1 cellular context compared by ENCODE assay signal in genomic region chr7:139359366-139360209, GRCh38.
TF ChIP-seq lines count a peak whose summit lies in the region.

A gene with protein sequence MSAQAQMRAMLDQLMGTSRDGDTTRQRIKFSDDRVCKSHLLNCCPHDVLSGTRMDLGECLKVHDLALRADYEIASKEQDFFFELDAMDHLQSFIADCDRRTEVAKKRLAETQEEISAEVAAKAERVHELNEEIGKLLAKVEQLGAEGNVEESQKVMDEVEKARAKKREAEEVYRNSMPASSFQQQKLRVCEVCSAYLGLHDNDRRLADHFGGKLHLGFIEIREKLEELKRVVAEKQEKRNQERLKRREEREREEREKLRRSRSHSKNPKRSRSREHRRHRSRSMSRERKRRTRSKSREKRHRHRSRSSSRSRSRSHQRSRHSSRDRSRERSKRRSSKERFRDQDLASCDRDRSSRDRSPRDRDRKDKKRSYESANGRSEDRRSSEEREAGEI (plus strand): TSS chr7:139359894. CDS start chr7:139360262, 368 bp downstream.

TF ChIP-seq in HepG2, 621 proteins besides CTCF, POLR2A, EP300 and RAD21 (continued from another document and continues in another):
- TF ChIP-seq HOXA3 (CRISPR knock-in tag; IDR thresholded peaks at IDR 0.05) (peak; percentile 90), GPN1 (CRISPR knock-in tag; IDR thresholded peaks at IDR 0.05; ENCODE audit: borderline replicate concordance) (no peak), ZNF446 (CRISPR knock-in tag; IDR thresholded peaks at IDR 0.05) (peak; percentile 50; the same call in 1 of the 2 replicates), GATAD1 (CRISPR knock-in tag; IDR thresholded peaks at IDR 0.05) (peak; percentile 80), ZNF562 (CRISPR knock-in tag; IDR thresholded peaks at IDR 0.05; ENCODE audit: borderline replicate concordance) (no peak; the same call in 1 of the 2 replicates), TEF (CRISPR knock-in tag; IDR thresholded peaks at IDR 0.05) (0 out of 2 replicates have a peak, but pooled peaks have one; percentile 21), HOXA5 (CRISPR knock-in tag; IDR thresholded peaks at IDR 0.05) (peak; percentile 96), KAT2B (IDR thresholded peaks at IDR 0.05; ENCODE audit: borderline replicate concordance, low read depth, low read length) (no peak), BRCA1 (CRISPR knock-in tag; IDR thresholded peaks at IDR 0.05) (peak; percentile 69), TEAD3 (CRISPR knock-in tag; optimal IDR thresholded peaks at IDR 0.05; ENCODE audit: borderline replicate concordance) (peak; percentile 74), TARDBP (CRISPR knock-in tag; IDR thresholded peaks at IDR 0.05) (peak; percentile 53; the same call in 1 of the 2 replicates), ZNF143 (CRISPR knock-in tag; IDR thresholded peaks at IDR 0.05) (peak; percentile 50; the same call in 1 of the 2 replicates), ZNF160 (CRISPR knock-in tag; IDR thresholded peaks at IDR 0.05) (no peak; the same call in 1 of the 2 replicates), AKAP8 (CRISPR knock-in tag; IDR thresholded peaks at IDR 0.05) (0 out of 2 replicates have a peak, but pooled peaks have one; percentile 38), DMAP1 (CRISPR knock-in tag; IDR thresholded peaks at IDR 0.05) (peak; percentile 86), SMAD3 (CRISPR knock-in tag; IDR thresholded peaks at IDR 0.05) (peak; percentile 65; the same call in 1 of the 2 replicates), ZSCAN22 (CRISPR knock-in tag; IDR thresholded peaks at IDR 0.05) (no peak; the same call in 1 of the 2 replicates), NCOA2 (CRISPR knock-in tag; IDR thresholded peaks at IDR 0.05) (peak; percentile 46; the same call in 1 of the 2 replicates), REXO4 (CRISPR knock-in tag; IDR thresholded peaks at IDR 0.05; ENCODE audit: borderline replicate concordance) (peak; percentile 48; the same call in 1 of the 2 replicates), SALL2 (CRISPR knock-in tag; IDR thresholded peaks at IDR 0.05) (peak; percentile 96), STAT5B (CRISPR knock-in tag; IDR thresholded peaks at IDR 0.05) (0 out of 2 replicates have a peak, but pooled peaks have one; percentile 22), NFKBIZ (CRISPR knock-in tag; IDR thresholded peaks at IDR 0.05) (peak; percentile 71; the same call in 1 of the 2 replicates), ZBTB3 (CRISPR knock-in tag; IDR thresholded peaks at IDR 0.05; ENCODE audit: borderline replicate concordance, low read depth) (no peak), CENPT (CRISPR knock-in tag; IDR thresholded peaks at IDR 0.05; ENCODE audit: low read depth) (0 out of 2 replicates have a peak, but pooled peaks have one; percentile 55), MED1 (CRISPR knock-in tag; IDR thresholded peaks at IDR 0.05) (peak; percentile 71), FOXO1 (CRISPR knock-in tag; IDR thresholded peaks at IDR 0.05) (peak; percentile 33; the same call in 1 of the 2 replicates), TFE3 (CRISPR knock-in tag; IDR thresholded peaks at IDR 0.05) (peak; percentile 72; the same call in 1 of the 2 replicates), ZNF619 (CRISPR knock-in tag; IDR thresholded peaks at IDR 0.05) (peak; percentile 38; the same call in 1 of the 2 replicates), HDAC1 (CRISPR knock-in tag; IDR thresholded peaks at IDR 0.05) (peak; percentile 81), SP2 (CRISPR knock-in tag; IDR thresholded peaks at IDR 0.05) (peak; percentile 80), ZNF382 (CRISPR knock-in tag; IDR thresholded peaks at IDR 0.05; ENCODE audit: borderline replicate concordance) (no peak), FOXA1 (IDR thresholded peaks at IDR 0.05) (no peak), FOXA1 (CRISPR knock-in tag; IDR thresholded peaks at IDR 0.05) (peak; percentile 24), GABPA (IDR thresholded peaks at IDR 0.05; ENCODE audit: low read depth, low read length) (no peak), GABPA (CRISPR knock-in tag; IDR thresholded peaks at IDR 0.05; ENCODE audit: low read depth) (peak; percentile 65), ZNF335 (CRISPR knock-in tag; IDR thresholded peaks at IDR 0.05) (peak; percentile 73; the same call in 1 of the 2 replicates), THYN1 (CRISPR knock-in tag; IDR thresholded peaks at IDR 0.05; ENCODE audit: borderline replicate concordance, low read depth) (no peak), MEIS1 (CRISPR knock-in tag; IDR thresholded peaks at IDR 0.05; ENCODE audit: borderline replicate concordance) (peak; percentile 88), SPEN (CRISPR knock-in tag; IDR thresholded peaks at IDR 0.05; ENCODE audit: low read depth) (peak; percentile 85), MXD4 (CRISPR knock-in tag; IDR thresholded peaks at IDR 0.05) (peak; percentile 86), MED13 (CRISPR knock-in tag; IDR thresholded peaks at IDR 0.05) (peak; percentile 71; the same call in 1 of the 2 replicates), SP1 (IDR thresholded peaks at IDR 0.05) (peak; percentile 32; the same call in 1 of the 2 replicates), SP1 (CRISPR knock-in tag; IDR thresholded peaks at IDR 0.05) (peak; percentile 75), ZNF616 (CRISPR knock-in tag; IDR thresholded peaks at IDR 0.05; ENCODE audit: low read depth) (no peak; the same call in 1 of the 2 replicates), ZFP62 (CRISPR knock-in tag; IDR thresholded peaks at IDR 0.05) (no peak), ZSCAN12 (CRISPR knock-in tag; IDR thresholded peaks at IDR 0.05) (peak; percentile 45; the same call in 1 of the 2 replicates), ATF1 (CRISPR knock-in tag; IDR thresholded peaks at IDR 0.05) (peak; percentile 71), POGK (CRISPR knock-in tag; conservative IDR thresholded peaks at IDR 0.05) (peak; percentile 52; the same call in 1 of the 2 replicates), PLSCR1 (CRISPR knock-in tag; IDR thresholded peaks at IDR 0.05; ENCODE audit: borderline replicate concordance) (no peak)
- TF ChIP-seq, protein P1, sequence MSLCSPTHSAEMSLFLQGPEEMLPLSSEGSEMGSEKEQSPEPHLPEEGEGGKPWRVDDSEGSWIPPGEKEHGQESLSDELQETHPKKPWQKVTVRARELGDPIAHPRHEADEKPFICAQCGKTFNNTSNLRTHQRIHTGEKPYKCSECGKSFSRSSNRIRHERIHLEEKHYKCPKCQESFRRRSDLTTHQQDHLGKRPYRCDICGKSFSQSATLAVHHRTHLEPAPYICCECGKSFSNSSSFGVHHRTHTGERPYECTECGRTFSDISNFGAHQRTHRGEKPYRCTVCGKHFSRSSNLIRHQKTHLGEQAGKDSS (CRISPR knock-in tag; IDR thresholded peaks at IDR 0.05; ENCODE audit: borderline replicate concordance, low read depth) = 0 out of 2 replicates have a peak, but pooled peaks have one; percentile 13
- TF ChIP-seq, protein P2, sequence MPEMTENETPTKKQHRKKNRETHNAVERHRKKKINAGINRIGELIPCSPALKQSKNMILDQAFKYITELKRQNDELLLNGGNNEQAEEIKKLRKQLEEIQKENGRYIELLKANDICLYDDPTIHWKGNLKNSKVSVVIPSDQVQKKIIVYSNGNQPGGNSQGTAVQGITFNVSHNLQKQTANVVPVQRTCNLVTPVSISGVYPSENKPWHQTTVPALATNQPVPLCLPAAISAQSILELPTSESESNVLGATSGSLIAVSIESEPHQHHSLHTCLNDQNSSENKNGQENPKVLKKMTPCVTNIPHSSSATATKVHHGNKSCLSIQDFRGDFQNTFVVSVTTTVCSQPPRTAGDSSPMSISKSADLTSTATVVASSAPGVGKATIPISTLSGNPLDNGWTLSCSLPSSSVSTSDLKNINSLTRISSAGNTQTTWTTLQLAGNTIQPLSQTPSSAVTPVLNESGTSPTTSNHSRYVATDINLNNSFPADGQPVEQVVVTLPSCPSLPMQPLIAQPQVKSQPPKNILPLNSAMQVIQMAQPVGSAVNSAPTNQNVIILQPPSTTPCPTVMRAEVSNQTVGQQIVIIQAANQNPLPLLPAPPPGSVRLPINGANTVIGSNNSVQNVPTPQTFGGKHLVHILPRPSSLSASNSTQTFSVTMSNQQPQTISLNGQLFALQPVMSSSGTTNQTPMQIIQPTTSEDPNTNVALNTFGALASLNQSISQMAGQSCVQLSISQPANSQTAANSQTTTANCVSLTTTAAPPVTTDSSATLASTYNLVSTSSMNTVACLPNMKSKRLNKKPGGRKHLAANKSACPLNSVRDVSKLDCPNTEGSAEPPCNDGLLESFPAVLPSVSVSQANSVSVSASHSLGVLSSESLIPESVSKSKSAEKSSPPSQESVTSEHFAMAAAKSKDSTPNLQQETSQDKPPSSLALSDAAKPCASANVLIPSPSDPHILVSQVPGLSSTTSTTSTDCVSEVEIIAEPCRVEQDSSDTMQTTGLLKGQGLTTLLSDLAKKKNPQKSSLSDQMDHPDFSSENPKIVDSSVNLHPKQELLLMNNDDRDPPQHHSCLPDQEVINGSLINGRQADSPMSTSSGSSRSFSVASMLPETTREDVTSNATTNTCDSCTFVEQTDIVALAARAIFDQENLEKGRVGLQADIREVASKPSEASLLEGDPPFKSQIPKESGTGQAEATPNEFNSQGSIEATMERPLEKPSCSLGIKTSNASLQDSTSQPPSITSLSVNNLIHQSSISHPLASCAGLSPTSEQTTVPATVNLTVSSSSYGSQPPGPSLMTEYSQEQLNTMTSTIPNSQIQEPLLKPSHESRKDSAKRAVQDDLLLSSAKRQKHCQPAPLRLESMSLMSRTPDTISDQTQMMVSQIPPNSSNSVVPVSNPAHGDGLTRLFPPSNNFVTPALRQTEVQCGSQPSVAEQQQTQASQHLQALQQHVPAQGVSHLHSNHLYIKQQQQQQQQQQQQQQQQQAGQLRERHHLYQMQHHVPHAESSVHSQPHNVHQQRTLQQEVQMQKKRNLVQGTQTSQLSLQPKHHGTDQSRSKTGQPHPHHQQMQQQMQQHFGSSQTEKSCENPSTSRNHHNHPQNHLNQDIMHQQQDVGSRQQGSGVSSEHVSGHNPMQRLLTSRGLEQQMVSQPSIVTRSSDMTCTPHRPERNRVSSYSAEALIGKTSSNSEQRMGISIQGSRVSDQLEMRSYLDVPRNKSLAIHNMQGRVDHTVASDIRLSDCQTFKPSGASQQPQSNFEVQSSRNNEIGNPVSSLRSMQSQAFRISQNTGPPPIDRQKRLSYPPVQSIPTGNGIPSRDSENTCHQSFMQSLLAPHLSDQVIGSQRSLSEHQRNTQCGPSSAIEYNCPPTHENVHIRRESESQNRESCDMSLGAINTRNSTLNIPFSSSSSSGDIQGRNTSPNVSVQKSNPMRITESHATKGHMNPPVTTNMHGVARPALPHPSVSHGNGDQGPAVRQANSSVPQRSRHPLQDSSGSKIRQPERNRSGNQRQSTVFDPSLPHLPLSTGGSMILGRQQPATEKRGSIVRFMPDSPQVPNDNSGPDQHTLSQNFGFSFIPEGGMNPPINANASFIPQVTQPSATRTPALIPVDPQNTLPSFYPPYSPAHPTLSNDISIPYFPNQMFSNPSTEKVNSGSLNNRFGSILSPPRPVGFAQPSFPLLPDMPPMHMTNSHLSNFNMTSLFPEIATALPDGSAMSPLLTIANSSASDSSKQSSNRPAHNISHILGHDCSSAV (CRISPR knock-in tag; IDR thresholded peaks at IDR 0.05; ENCODE audit: borderline replicate concordance) = peak; percentile 89; the same call in 1 of the 2 replicates
- TF ChIP-seq, protein P3, sequence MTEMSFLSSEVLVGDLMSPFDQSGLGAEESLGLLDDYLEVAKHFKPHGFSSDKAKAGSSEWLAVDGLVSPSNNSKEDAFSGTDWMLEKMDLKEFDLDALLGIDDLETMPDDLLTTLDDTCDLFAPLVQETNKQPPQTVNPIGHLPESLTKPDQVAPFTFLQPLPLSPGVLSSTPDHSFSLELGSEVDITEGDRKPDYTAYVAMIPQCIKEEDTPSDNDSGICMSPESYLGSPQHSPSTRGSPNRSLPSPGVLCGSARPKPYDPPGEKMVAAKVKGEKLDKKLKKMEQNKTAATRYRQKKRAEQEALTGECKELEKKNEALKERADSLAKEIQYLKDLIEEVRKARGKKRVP (CRISPR knock-in tag; IDR thresholded peaks at IDR 0.05) = peak in 1 of 2 experiments; percentile 85; a peak in 2 of 4 replicates
- TF ChIP-seq, protein P4, sequence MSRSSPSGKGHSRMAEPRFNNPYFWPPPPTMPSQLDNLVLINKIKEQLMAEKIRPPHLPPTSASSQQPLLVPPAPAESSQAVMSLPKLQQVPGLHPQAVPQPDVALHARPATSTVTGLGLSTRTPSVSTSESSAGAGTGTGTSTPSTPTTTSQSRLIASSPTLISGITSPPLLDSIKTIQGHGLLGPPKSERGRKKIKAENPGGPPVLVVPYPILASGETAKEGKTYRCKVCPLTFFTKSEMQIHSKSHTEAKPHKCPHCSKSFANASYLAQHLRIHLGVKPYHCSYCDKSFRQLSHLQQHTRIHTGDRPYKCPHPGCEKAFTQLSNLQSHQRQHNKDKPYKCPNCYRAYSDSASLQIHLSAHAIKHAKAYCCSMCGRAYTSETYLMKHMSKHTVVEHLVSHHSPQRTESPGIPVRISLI (CRISPR knock-in tag; IDR thresholded peaks at IDR 0.05; ENCODE audit: borderline replicate concordance) = peak; percentile 36; the same call in 1 of the 2 replicates
